In genomic region chr19:42078058-42078457, GRCh38 we compare ENCODE assay signal across 15 cellular contexts. TPM values are rescaled to one million over a fixed set of nuclear protein-coding genes. Genes with fewer than 3 reads are reported as not detected.
DNase-seq lines count a peak whose midpoint lies in the region; ATAC-seq and TF ChIP-seq lines count a peak whose summit lies in the region.
"Had no signal": no experiment of that assay in that cellular context is flagged by ENCODE, and none has a peak within 500 bp of the region (broad histone marks: within the 10 kb centered on the region; RNA-seq: fewer than 3 reads in every experiment).

No MANE protein-coding gene starts in this region.

- POLR2A ChIA-PET in HEK293 (lab: Yijun Ruan, JAX) = no interaction called here
- POLR2A ChIA-PET in activated naive CD8-positive, alpha-beta T cell treated with anti-CD3 and anti-CD28 coated beads, Interleukin-2, amount 10 ng/mL, durations not matched to agents 7 days and 5 days (lab: Charles Lee) = no interaction called here
- POLR2A ChIA-PET in naive thymus-derived CD4-positive, alpha-beta T cell (lab: Charles Lee) = no interaction called here

- H3K9me3 ChIP-seq in BLaER1 (no peaks in the 10 kb centered on the region), HEK293 (ENCODE audit: control insufficient read depth, insufficient read depth, low read depth, low read length) (no peaks in the 10 kb centered on the region), gastroesophageal sphincter (no peaks in the 10 kb centered on the region)
- H3K9me3 ChIP-seq in naive thymus-derived CD4-positive, alpha-beta T cell (ENCODE audit: control insufficient read depth in 2 of 3, low read length in 3 of 3) = no peaks in the 10 kb centered on the region
- H3K9me3 ChIP-seq: left ventricle myocardium inferior, right atrium auricular region, SJSA1 had no signal

- H4K20me1 ChIP-seq in BLaER1 = peaks cover 67% of the 10 kb centered on the region

- H3K36me3 ChIP-seq in BLaER1 = peaks cover 55% of the 10 kb centered on the region
- peaks cover 44 to 45% of the 10 kb centered on the region in 2 experiments for H3K36me3 ChIP-seq in HEK293 (ENCODE audit: control insufficient read depth in 2 of 2, insufficient read depth in 1 of 2, low read length in 2 of 2)
- peaks cover 0 to 45% (median 0%) of the 10 kb centered on the region in 3 experiments for H3K36me3 ChIP-seq in naive thymus-derived CD4-positive, alpha-beta T cell (ENCODE audit: control insufficient read depth in 2 of 3, insufficient read depth in 3 of 3, low read length in 3 of 3)
- peaks cover 0 to 45% of the 10 kb centered on the region in 2 donors for H3K36me3 ChIP-seq in gastroesophageal sphincter

- DNase-seq in activated naive CD8-positive, alpha-beta T cell treated with anti-CD3 and anti-CD28 coated beads, Interleukin-2, amount 10 ng/mL, durations not matched to agents 7 days and 5 days = no peak
- no peak for DNase-seq in naive thymus-derived CD4-positive, alpha-beta T cell
- DNase-seq in SKM-1 (lab: John Stamatoyannopoulos, UW; ENCODE audit: unreplicated experiment) = no peak
- DNase-seq: cerebellar nuclear complex, DMS153, KG1, left ventricle myocardium inferior, NCI-H2171 had no signal

- intact Hi-C loops in naive thymus-derived CD4-positive, alpha-beta T cell (cut with micrococcal nuclease) = loop anchor here (5.0 to 10.0 kb wide), 2 partner anchors 193 to 344 kb away; partner anchors contain the start of gene ARHGEF1 (in 2 of the 2)

- TF ChIP-seq EP300 in gastroesophageal sphincter (IDR thresholded peaks at IDR 0.05) = no peak

- WGBS in gastroesophageal sphincter (ENCODE audit: low coverage in 1 of 2), 2 donors = 75 to 80% methylated on average over 1 of the region's 1 CpG

- CTCF ChIA-PET in HEK293 (lab: Yijun Ruan, JAX) = interaction anchor here (0.6 to 1.4 kb wide), 7 partner anchors 13 to 355 kb away, joined by 3 to 6 read pairs (median 4); no protein-coding TSS in a partner anchor
- CTCF ChIA-PET in naive thymus-derived CD4-positive, alpha-beta T cell (lab: Charles Lee) = no interaction called here

- no peaks in the 10 kb centered on the region for H3K9me3 Mint-ChIP-seq in activated naive CD8-positive, alpha-beta T cell treated with anti-CD3 and anti-CD28 coated beads, Interleukin-2, amount 10 ng/mL, durations not matched to agents 7 days and 5 days
- no peaks in the 10 kb centered on the region for H3K9me3 Mint-ChIP-seq in naive thymus-derived CD4-positive, alpha-beta T cell

- no peak for TF ChIP-seq POLR2A in gastroesophageal sphincter (IDR thresholded peaks at IDR 0.05)

- H3K9ac ChIP-seq in BLaER1 = peak overlapping the region; percentile 89

- peak overlapping the region; percentile 42 for H3K27ac Mint-ChIP-seq in activated naive CD8-positive, alpha-beta T cell treated with anti-CD3 and anti-CD28 coated beads, Interleukin-2, amount 10 ng/mL, durations not matched to agents 7 days and 5 days
- peak overlapping the region; percentile 20 to 100 (median 83) for H3K27ac Mint-ChIP-seq in naive thymus-derived CD4-positive, alpha-beta T cell

- no peak for ATAC-seq in activated naive CD8-positive, alpha-beta T cell treated with anti-CD3 and anti-CD28 coated beads, Interleukin-2, amount 10 ng/mL, durations not matched to agents 7 days and 5 days (ENCODE audit: low read depth)
- ATAC-seq in naive thymus-derived CD4-positive, alpha-beta T cell = no peak
- ATAC-seq in HG03045 (IDR thresholded peaks at IDR 0.05; ENCODE audit: unreplicated experiment) (no peak), gastroesophageal sphincter (no peak), GM21786 (IDR thresholded peaks at IDR 0.05; ENCODE audit: unreplicated experiment) (no peak)

- TF ChIP-seq CTCF in HEK293 (tag by site-specific recombination; IDR thresholded peaks at IDR 0.05) (no peak), gastroesophageal sphincter (IDR thresholded peaks at IDR 0.05) (no peak)

- H3K4me2 ChIP-seq in BLaER1 = peak overlapping the region; percentile 99

- H3K4me1 Mint-ChIP-seq in activated naive CD8-positive, alpha-beta T cell treated with anti-CD3 and anti-CD28 coated beads, Interleukin-2, amount 10 ng/mL, durations not matched to agents 7 days and 5 days = peaks cover 36% of the 10 kb centered on the region
- H3K4me1 Mint-ChIP-seq in naive thymus-derived CD4-positive, alpha-beta T cell = peaks cover 32 to 52% (median 45%) of the 10 kb centered on the region in 7 donors

- H3K27ac ChIP-seq in BLaER1 (0 out of 2 replicates have a peak overlapping the region, but pooled peaks have one; percentile 91), HEK293 (ENCODE audit: extremely low read depth, low read depth, low read length) (no peak overlapping the region; the same call in 1 of the 2 replicates), gastroesophageal sphincter (no peak overlapping the region)
- peak overlapping the region; percentile 97 for H3K27ac ChIP-seq in naive thymus-derived CD4-positive, alpha-beta T cell (ENCODE audit: low read depth, low read length)
- H3K27ac ChIP-seq: left ventricle myocardium inferior, right atrium auricular region, SJSA1 had no signal

- H3K4me3 Mint-ChIP-seq in activated naive CD8-positive, alpha-beta T cell treated with anti-CD3 and anti-CD28 coated beads, Interleukin-2, amount 10 ng/mL, durations not matched to agents 7 days and 5 days = peak overlapping the region; percentile 97
- peak overlapping the region; percentile 89 to 100 (median 94) for H3K4me3 Mint-ChIP-seq in naive thymus-derived CD4-positive, alpha-beta T cell

- no peaks in the 10 kb centered on the region for H3K27me3 Mint-ChIP-seq in activated naive CD8-positive, alpha-beta T cell treated with anti-CD3 and anti-CD28 coated beads, Interleukin-2, amount 10 ng/mL, durations not matched to agents 7 days and 5 days
- peaks cover 0 to 2% (median 0%) of the 10 kb centered on the region in 5 donors for H3K27me3 Mint-ChIP-seq in naive thymus-derived CD4-positive, alpha-beta T cell

- H3K27me3 ChIP-seq in BLaER1 = no peaks in the 10 kb centered on the region
- no peaks in the 10 kb centered on the region for H3K27me3 ChIP-seq in naive thymus-derived CD4-positive, alpha-beta T cell (ENCODE audit: control insufficient read depth in 2 of 2, insufficient read depth in 2 of 2, low read length in 2 of 2)
- no peaks in the 10 kb centered on the region for H3K27me3 ChIP-seq in gastroesophageal sphincter
- H3K27me3 ChIP-seq: right atrium auricular region, SJSA1 had no signal

- peaks cover 15% of the 10 kb centered on the region for H3K36me3 Mint-ChIP-seq in activated naive CD8-positive, alpha-beta T cell treated with anti-CD3 and anti-CD28 coated beads, Interleukin-2, amount 10 ng/mL, durations not matched to agents 7 days and 5 days
- peaks cover 0 to 25% (median 7%) of the 10 kb centered on the region in 5 donors for H3K36me3 Mint-ChIP-seq in naive thymus-derived CD4-positive, alpha-beta T cell

- H3K4me1 ChIP-seq in BLaER1 (peaks cover 53% of the 10 kb centered on the region), HEK293 (ENCODE audit: control insufficient read depth, insufficient read depth, low read length) (peaks cover 11% of the 10 kb centered on the region), gastroesophageal sphincter (peaks cover 0 to 31% (median 17%) of the 10 kb centered on the region in 3 donors)
- H3K4me1 ChIP-seq in naive thymus-derived CD4-positive, alpha-beta T cell (ENCODE audit: control insufficient read depth in 2 of 2, insufficient read depth in 2 of 2, low read length in 2 of 2) = peaks cover 19 to 24% of the 10 kb centered on the region in 2 donors

- H3K4me3 ChIP-seq in BLaER1 (peak overlapping the region; percentile 76; the same call in 1 of the 2 replicates), HEK293 (ENCODE audit: low read depth, low read length) (no peak overlapping the region), gastroesophageal sphincter (no peak overlapping the region)
- no peak overlapping the region for H3K4me3 ChIP-seq in naive thymus-derived CD4-positive, alpha-beta T cell (ENCODE audit: low read length)

TF ChIP-seq in HEK293, 187 proteins besides CTCF, POLR2A, EP300 and RAD21 (continues in another document):
- TF ChIP-seq BCL11A (tag by site-specific recombination; IDR thresholded peaks at IDR 0.05; ENCODE audit: low read depth) (no peak), ZNF692 (tag by site-specific recombination; IDR thresholded peaks at IDR 0.05) (peak; percentile 94), ZNF473 (tag by site-specific recombination; IDR thresholded peaks at IDR 0.05) (no peak), SP2 (tag by site-specific recombination; IDR thresholded peaks at IDR 0.05) (no peak), ZNF19 (tag by site-specific recombination; IDR thresholded peaks at IDR 0.05; ENCODE audit: low read depth) (no peak)

RNA-seq across cellular contexts. Expression of gene ZNF574, which starts 2.1 kb away (rescaled TPM):
- 10 to 100 TPM; 17.6 to 18.9 TPM for total RNA-seq in activated naive CD8-positive, alpha-beta T cell treated with anti-CD3 and anti-CD28 coated beads, Interleukin-2, amount 10 ng/mL, durations not matched to agents 7 days and 5 days
- 10 to 100 TPM; 17.6 to 26.7 (median 20.9) TPM for total RNA-seq in naive thymus-derived CD4-positive, alpha-beta T cell
- polyA plus RNA-seq in naive thymus-derived CD4-positive, alpha-beta T cell = 10 to 100 TPM; 11.2 to 32.8 TPM
- total RNA-seq in gastroesophageal sphincter = 10 to 100 TPM; 14.4 to 25.3 (median 17.1) TPM

RNA-seq across cellular contexts. Expression of gene GRIK5, which starts 8.1 kb away (rescaled TPM):
- under 1 TPM; 0.44 to 0.79 TPM for total RNA-seq in activated naive CD8-positive, alpha-beta T cell treated with anti-CD3 and anti-CD28 coated beads, Interleukin-2, amount 10 ng/mL, durations not matched to agents 7 days and 5 days
- 1 to 10 TPM in 2 of 5 experiments, under 1 TPM in 3; 0.57 to 3.5 (median 0.86) TPM for total RNA-seq in naive thymus-derived CD4-positive, alpha-beta T cell
- under 1 TPM in 1 of 2 donors, not detected in 1; 0.09 TPM for polyA plus RNA-seq in naive thymus-derived CD4-positive, alpha-beta T cell
- total RNA-seq in gastroesophageal sphincter = 10 to 100 TPM in 3 of 4 donors, 1 to 10 TPM in 1; 7.0 to 23.4 (median 12.3) TPM
- total RNA-seq: SJSA1 had no signal

RNA-seq across cellular contexts. Expression of gene POU2F2, which starts 54.2 kb away (rescaled TPM):
- total RNA-seq in activated naive CD8-positive, alpha-beta T cell treated with anti-CD3 and anti-CD28 coated beads, Interleukin-2, amount 10 ng/mL, durations not matched to agents 7 days and 5 days = 10 to 100 TPM; 33.0 to 33.9 TPM
- total RNA-seq in naive thymus-derived CD4-positive, alpha-beta T cell = 10 to 100 TPM; 31.5 to 91.3 (median 73.4) TPM
- polyA plus RNA-seq in naive thymus-derived CD4-positive, alpha-beta T cell = 1 to 10 TPM; 2.2 to 7.6 TPM
- total RNA-seq in gastroesophageal sphincter = 1 to 10 TPM in 3 of 4 donors, under 1 TPM in 1; 0.93 to 1.8 (median 1.5) TPM

Comparison
In these comparisons a context has a peak if more than half of its experiments do, and no peak if none do; other contexts are left out.
1. H3K27ac ChIP-seq: peak in BLaER1 (single experiment) and naive thymus-derived CD4-positive, alpha-beta T cell (single experiment); none in HEK293 (single experiment) and gastroesophageal sphincter (0 of 4).
2. RNA of gene POU2F2, which starts 54.2 kb away (total RNA-seq): 31.5 to 91.3 TPM in naive thymus-derived CD4-positive, alpha-beta T cell and 33.0 to 33.9 TPM in activated naive CD8-positive, alpha-beta T cell treated with anti-CD3 and anti-CD28 coated beads, Interleukin-2, amount 10 ng/mL, durations not matched to agents 7 days and 5 days; 0.93 to 1.8 TPM in gastroesophageal sphincter; every median in the first group is over 10 times any median in the second.